In the genomic region with DNA sequence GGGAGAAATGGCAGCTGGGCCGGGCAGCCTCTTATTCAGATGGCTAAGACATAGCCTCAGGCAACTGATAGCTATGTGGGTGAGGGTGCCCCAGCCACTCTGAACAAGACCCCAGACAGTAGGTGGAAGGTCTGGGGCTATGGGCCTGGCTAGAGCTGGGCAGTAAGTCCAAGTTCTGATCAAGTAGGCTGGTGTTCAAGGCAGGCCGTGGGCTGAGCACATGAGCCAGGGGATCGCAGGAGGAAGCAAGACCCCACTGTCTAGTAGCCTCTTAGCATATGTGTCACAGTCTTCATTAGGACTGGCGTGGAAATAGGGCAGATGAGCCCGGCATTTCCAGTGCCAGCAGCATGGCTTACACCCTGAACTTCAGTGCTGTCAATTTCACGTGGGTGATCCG, we compare ENCODE assay signal across 2 cellular contexts.
TF ChIP-seq lines count a peak whose summit lies in the region.

No MANE protein-coding gene starts in this region.

TF ChIP-seq in IMR-90, 13 proteins besides CTCF, POLR2A, EP300 and RAD21:
- no peak for TF ChIP-seq CHD1 (IDR thresholded peaks at IDR 0.05; ENCODE audit: low read depth, low read length)
- TF ChIP-seq RCOR1 (IDR thresholded peaks at IDR 0.05; ENCODE audit: insufficient replicate concordance, low read length): no peak
- TF ChIP-seq NFE2L2 (IDR thresholded peaks at IDR 0.05; ENCODE audit: low read depth, low read length): no peak
- no peak for TF ChIP-seq SMC3 (IDR thresholded peaks at IDR 0.05; ENCODE audit: low read depth, low read length)
- TF ChIP-seq MXI1 (IDR thresholded peaks at IDR 0.05; ENCODE audit: borderline replicate concordance, low read depth, low read length): no peak
- TF ChIP-seq ELK1 (IDR thresholded peaks at IDR 0.05; ENCODE audit: borderline replicate concordance, low read depth, low read length): no peak
- no peak for TF ChIP-seq MAFK (IDR thresholded peaks at IDR 0.05; ENCODE audit: low read depth, low read length)
- TF ChIP-seq, protein P1, sequence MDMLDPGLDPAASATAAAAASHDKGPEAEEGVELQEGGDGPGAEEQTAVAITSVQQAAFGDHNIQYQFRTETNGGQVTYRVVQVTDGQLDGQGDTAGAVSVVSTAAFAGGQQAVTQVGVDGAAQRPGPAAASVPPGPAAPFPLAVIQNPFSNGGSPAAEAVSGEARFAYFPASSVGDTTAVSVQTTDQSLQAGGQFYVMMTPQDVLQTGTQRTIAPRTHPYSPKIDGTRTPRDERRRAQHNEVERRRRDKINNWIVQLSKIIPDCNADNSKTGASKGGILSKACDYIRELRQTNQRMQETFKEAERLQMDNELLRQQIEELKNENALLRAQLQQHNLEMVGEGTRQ (IDR thresholded peaks at IDR 0.05; ENCODE audit: low read depth, low read length): no peak
- TF ChIP-seq MAZ (IDR thresholded peaks at IDR 0.05; ENCODE audit: borderline replicate concordance, low read depth, low read length): no peak
- no peak for TF ChIP-seq BHLHE40 (IDR thresholded peaks at IDR 0.05; ENCODE audit: low read depth, low read length)
- TF ChIP-seq FOS (IDR thresholded peaks at IDR 0.05; ENCODE audit: low read depth, low read length): no peak
- TF ChIP-seq RFX5 (IDR thresholded peaks at IDR 0.05; ENCODE audit: low read depth, low read length): no peak
- TF ChIP-seq CEBPB (IDR thresholded peaks at IDR 0.05; ENCODE audit: low read depth, low read length): no peak

TF ChIP-seq in H1, 55 proteins besides CTCF, POLR2A, EP300 and RAD21:
- TF ChIP-seq NANOG (IDR thresholded peaks at IDR 0.05; ENCODE audit: insufficient read depth, low read depth, low read length, poor library complexity, severe bottlenecking): no peak
